Comparison of ENCODE assay signal across 8 cellular contexts in genomic region chr6:44224154-44224977, GRCh38. TPM values are rescaled to one million over a fixed set of nuclear protein-coding genes. Genes with fewer than 3 reads are reported as not detected.
DNase-seq lines count a peak whose midpoint lies in the region; ATAC-seq and TF ChIP-seq lines count a peak whose summit lies in the region.

No MANE protein-coding gene starts in this region.

- H3F3A ChIP-seq in SU-DHL-6 (ENCODE audit: insufficient read depth), result peaks cover 11% of the 10 kb centered on the region

- H4K20me1 ChIP-seq in SU-DHL-6 (ENCODE audit: low read depth, low read length), result no peaks in the 10 kb centered on the region

- peak overlapping the region; percentile 66 for H3K4me2 ChIP-seq in SU-DHL-6 (ENCODE audit: low read depth, low read length, poor library complexity, severe bottlenecking)

- intact Hi-C loops in ovary (cut with DNase I), result no loop called here

- no peaks in the 10 kb centered on the region for H3K27me3 ChIP-seq in SU-DHL-6 (ENCODE audit: low read length)
- no peaks in the 10 kb centered on the region for H3K27me3 ChIP-seq in esophagus (ENCODE audit: control insufficient read depth in 1 of 2, insufficient read depth in 2 of 2, low read length in 2 of 2)
- H3K27me3 ChIP-seq in ovary, result no peaks in the 10 kb centered on the region

- H3K9me3 ChIP-seq in SU-DHL-6 (ENCODE audit: insufficient read depth, low read length) (no peaks in the 10 kb centered on the region), esophagus (ENCODE audit: control insufficient read depth in 2 of 2, insufficient read depth in 1 of 2, low read depth in 1 of 2, low read length in 1 of 2) (no peaks in the 10 kb centered on the region), ovary (no peaks in the 10 kb centered on the region)

- peak overlapping the region; percentile 83 for H3K9ac ChIP-seq in SU-DHL-6 (ENCODE audit: low read length)

- no peaks in the 10 kb centered on the region for H3K9me2 ChIP-seq in SU-DHL-6 (replicated peaks; ENCODE audit: insufficient read depth, low read length)

- WGBS in esophagus, 2 donors, result 21 to 27% methylated on average over 6 of the region's 6 CpGs
- WGBS in ovary, 3 donors, result 23 to 34% (median 29%) methylated on average over 6 of the region's 6 CpGs

- peak overlapping the region; percentile 65 for H2AFZ ChIP-seq in SU-DHL-6 (ENCODE audit: low read depth, low read length, severe bottlenecking)

- TF ChIP-seq CTCF in SU-DHL-6 (IDR thresholded peaks at IDR 0.05; ENCODE audit: insufficient read depth, low read length, poor library complexity, severe bottlenecking), result peak; percentile 68
- no peak for TF ChIP-seq CTCF in ovary (IDR thresholded peaks at IDR 0.05)

- ATAC-seq in HG02938 (IDR thresholded peaks at IDR 0.05; ENCODE audit: unreplicated experiment), result peak; percentile 10
- no peak for ATAC-seq in HG03097 (IDR thresholded peaks at IDR 0.05; ENCODE audit: low FRiP score, unreplicated experiment)

- H3K36me3 ChIP-seq in SU-DHL-6 (ENCODE audit: low read length) (no peaks in the 10 kb centered on the region), esophagus (ENCODE audit: control insufficient read depth in 2 of 2, insufficient read depth in 2 of 2, low read length in 1 of 2) (peaks cover 0 to 2% of the 10 kb centered on the region in 2 donors), ovary (no peaks in the 10 kb centered on the region)

- H3K4me1 ChIP-seq in esophagus (ENCODE audit: control insufficient read depth in 2 of 2, insufficient read depth in 2 of 2, low read length in 1 of 2) (peaks cover 4 to 14% of the 10 kb centered on the region in 2 donors), ovary (ENCODE audit: insufficient read depth) (peaks cover 36% of the 10 kb centered on the region)

- peak overlapping the region; percentile 66 for H3K4me3 ChIP-seq in GM08714 (ENCODE audit: low read length)
- H3K4me3 ChIP-seq in SU-DHL-6 (ENCODE audit: insufficient read depth, low read length, poor library complexity, severe bottlenecking), result peak overlapping the region; percentile 81
- peak overlapping the region; percentile 48 to 52 for H3K4me3 ChIP-seq in esophagus (ENCODE audit: low read depth in 1 of 2, low read length in 2 of 2)
- H3K4me3 ChIP-seq in ovary, result peak overlapping the region; percentile 53

- H3K79me2 ChIP-seq in SU-DHL-6 (ENCODE audit: insufficient read depth, low read length), result peaks cover 44% of the 10 kb centered on the region

- DNase-seq in ovary (peak in 1 of 5 donors; percentile 41), NCI-H1048 (lab: John Stamatoyannopoulos, UW) (no peak), NCI-H524 treated with DMSO at 0.1 percent for 48 hours (lab: John Stamatoyannopoulos, UW) (no peak)

- peak overlapping the region; percentile 65 for H3K27ac ChIP-seq in SU-DHL-6 (ENCODE audit: low read depth, low read length)
- peak overlapping the region in 1 of 2 donors; percentile 70 for H3K27ac ChIP-seq in esophagus (ENCODE audit: low read depth in 2 of 2, low read length in 1 of 2)
- H3K27ac ChIP-seq in ovary, result peak overlapping the region in 1 of 2 donors; percentile 20

- no peak for TF ChIP-seq EP300 in ovary (IDR thresholded peaks at IDR 0.05)

- no peak for TF ChIP-seq POLR2A in ovary (IDR thresholded peaks at IDR 0.05)

RNA-seq across cellular contexts. Expression of gene SLC29A1, which starts 1.0 kb away (rescaled TPM):
- polyA plus RNA-seq in esophagus (10 to 100 TPM; 11.6 to 18.5 TPM), ovary (10 to 100 TPM; 24.8 to 54.0 TPM)
- 10 to 100 TPM; 11.2 to 35.4 (median 30.2) TPM for total RNA-seq in ovary

RNA-seq across cellular contexts. Expression of gene MYMX, which starts 7.6 kb away (rescaled TPM):
- polyA plus RNA-seq in esophagus (under 1 TPM in 1 of 2 donors, not detected in 1; 0.05 TPM), ovary (under 1 TPM; 0.40 to 0.42 TPM)
- under 1 TPM in 2 of 7 donors, not detected in 5; 0.43 to 0.50 TPM for total RNA-seq in ovary

RNA-seq across cellular contexts. Expression of gene HSP90AB1, which starts 22.5 kb away (rescaled TPM):
- polyA plus RNA-seq in esophagus (100 to 1,000 TPM; 129 to 403 TPM), ovary (1,000 to 10,000 TPM in 1 of 2 donors, 100 to 1,000 TPM in 1; 972 to 1,905 TPM)
- 1,000 to 10,000 TPM in 6 of 7 donors, 100 to 1,000 TPM in 1; 820 to 1,796 (median 1,051) TPM for total RNA-seq in ovary

RNA-seq across cellular contexts. Expression of gene SLC35B2, which starts 33.0 kb away (rescaled TPM):
- 10 to 100 TPM in 1 of 2 donors, 1 to 10 TPM in 1; 4.3 to 13.0 TPM for polyA plus RNA-seq in esophagus
- 10 to 100 TPM; 19.7 to 41.0 (median 29.7) TPM for total RNA-seq in ovary
- polyA plus RNA-seq in ovary, result 10 to 100 TPM; 21.0 to 23.9 TPM

RNA-seq across cellular contexts. Expression of gene NFKBIE, which starts 41.0 kb away (rescaled TPM):
- polyA plus RNA-seq in esophagus (1 to 10 TPM; 3.8 to 8.1 TPM), ovary (1 to 10 TPM; 2.7 to 6.8 TPM)
- total RNA-seq in ovary, result 10 to 100 TPM in 2 of 7 donors, 1 to 10 TPM in 5; 2.8 to 93.6 (median 4.9) TPM
